ENCODE assay signal across 1 cellular context in genomic region chr11:58776891-58777451, GRCh38.
TF ChIP-seq lines count a peak whose summit lies in the region.

No MANE protein-coding gene starts in this region.

TF ChIP-seq in K562, 482 proteins besides CTCF, POLR2A, EP300 and RAD21 (continues in another document):
- TF ChIP-seq ZNF316 (IDR thresholded peaks at IDR 0.05) (peak; percentile 66), IFI16 (CRISPR knock-in tag; IDR thresholded peaks at IDR 0.05) (no peak), FOXJ2 (tag; IDR thresholded peaks at IDR 0.05) (peak; percentile 70; the same call in 1 of the 2 replicates), NR2C2 (CRISPR knock-in tag; IDR thresholded peaks at IDR 0.05) (no peak), NR2C2 (tag; IDR thresholded peaks at IDR 0.05) (peak; percentile 66), YY1 (IDR thresholded peaks at IDR 0.05; ENCODE audit: borderline replicate concordance in 1 of 3, control insufficient read depth in 1 of 3, extremely low read depth in 1 of 3, insufficient read depth in 3 of 3, insufficient read length in 1 of 3, insufficient replicate concordance in 2 of 3, low read depth in 1 of 3, low read length in 2 of 3) (no peak), NCOA2 (IDR thresholded peaks at IDR 0.05; ENCODE audit: partially characterized antibody in 2 of 2) (peak in 1 of 2 experiments; percentile 76), CREB1 (IDR thresholded peaks at IDR 0.05) (no peak), CREB1 (CRISPR knock-in tag; IDR thresholded peaks at IDR 0.05) (no peak), NCOA4 (IDR thresholded peaks at IDR 0.05; ENCODE audit: partially characterized antibody) (no peak), PHF8 (IDR thresholded peaks at IDR 0.05; ENCODE audit: borderline replicate concordance, low read length) (no peak), IRF1 (CRISPR knock-in tag; IDR thresholded peaks at IDR 0.05; ENCODE audit: borderline replicate concordance) (no peak), ESRRA (IDR thresholded peaks at IDR 0.05; ENCODE audit: borderline replicate concordance, low read depth) (no peak), ZNF324 (CRISPR knock-in tag; IDR thresholded peaks at IDR 0.05) (no peak), POLR2B (IDR thresholded peaks at IDR 0.05; ENCODE audit: low read depth, partially characterized antibody) (no peak), HNRNPL (IDR thresholded peaks at IDR 0.05; ENCODE audit: low read depth, low read length) (no peak), HMGXB4 (CRISPR knock-in tag; IDR thresholded peaks at IDR 0.05) (no peak), FOXA3 (CRISPR knock-in tag; conservative IDR thresholded peaks at IDR 0.05 in 1 of 2, IDR thresholded peaks at IDR 0.05 in 1 of 2) (peak in 1 of 2 experiments; percentile 55; a peak in 1 of 4 replicates), TOE1 (IDR thresholded peaks at IDR 0.05; ENCODE audit: borderline replicate concordance) (peak; percentile 90), TOE1 (CRISPR knock-in tag; IDR thresholded peaks at IDR 0.05; ENCODE audit: borderline replicate concordance, low read depth) (no peak), KLF13 (tag; IDR thresholded peaks at IDR 0.05; ENCODE audit: borderline replicate concordance, low read depth) (no peak), YBX1 (IDR thresholded peaks at IDR 0.05) (no peak), ZNF512 (tag; IDR thresholded peaks at IDR 0.05) (no peak), SRSF3 (IDR thresholded peaks at IDR 0.05; ENCODE audit: insufficient read depth, low read length) (no peak), KDM5B (IDR thresholded peaks at IDR 0.05; ENCODE audit: insufficient replicate concordance, low read depth, low read length) (peak; percentile 52), ZBTB9 (CRISPR knock-in tag; IDR thresholded peaks at IDR 0.05) (0 out of 2 replicates have a peak, but pooled peaks have one; percentile 72), AFF4 (CRISPR knock-in tag; IDR thresholded peaks at IDR 0.05) (no peak; the same call in 1 of the 2 replicates), RNF219 (CRISPR knock-in tag; IDR thresholded peaks at IDR 0.05) (no peak), RBM34 (IDR thresholded peaks at IDR 0.05; ENCODE audit: borderline replicate concordance, insufficient read depth, low read length) (no peak), HMG20B (CRISPR knock-in tag; IDR thresholded peaks at IDR 0.05) (no peak), PYGO2 (tag; IDR thresholded peaks at IDR 0.05) (no peak), ZNF224 (CRISPR knock-in tag; IDR thresholded peaks at IDR 0.05) (no peak), TGIF2 (CRISPR knock-in tag; IDR thresholded peaks at IDR 0.05) (no peak), GABPB1 (CRISPR knock-in tag; IDR thresholded peaks at IDR 0.05) (peak; percentile 39; the same call in 1 of the 2 replicates), FOXA1 (IDR thresholded peaks at IDR 0.05; ENCODE audit: borderline replicate concordance) (no peak), MAZ (CRISPR knock-in tag; conservative IDR thresholded peaks at IDR 0.05 in 1 of 2, IDR thresholded peaks at IDR 0.05 in 1 of 2) (no peak), CHD2 (IDR thresholded peaks at IDR 0.05; ENCODE audit: low read depth, low read length) (no peak), ZFP1 (CRISPR knock-in tag; IDR thresholded peaks at IDR 0.05) (no peak), CREB5 (CRISPR knock-in tag; IDR thresholded peaks at IDR 0.05) (no peak), RUNX1 (IDR thresholded peaks at IDR 0.05; ENCODE audit: low read depth) (no peak), POLR2H (tag; IDR thresholded peaks at IDR 0.05; ENCODE audit: low read depth) (peak; percentile 48; the same call in 1 of the 2 replicates), TEAD4 (IDR thresholded peaks at IDR 0.05; ENCODE audit: low read length) (peak; percentile 96), TEAD4 (CRISPR knock-in tag; IDR thresholded peaks at IDR 0.05; ENCODE audit: borderline replicate concordance) (no peak), RB1 (IDR thresholded peaks at IDR 0.05; ENCODE audit: low read depth) (no peak), ETV1 (tag; conservative IDR thresholded peaks at IDR 0.05; ENCODE audit: low read depth) (peak; percentile 72), SNAPC5 (CRISPR knock-in tag; IDR thresholded peaks at IDR 0.05) (no peak), PHF20 (IDR thresholded peaks at IDR 0.05; ENCODE audit: partially characterized antibody) (no peak), MECOM (CRISPR knock-in tag; IDR thresholded peaks at IDR 0.05) (no peak; the same call in 1 of the 2 replicates), HEY1 (CRISPR knock-in tag; IDR thresholded peaks at IDR 0.05; ENCODE audit: borderline replicate concordance) (0 out of 2 replicates have a peak, but pooled peaks have one; percentile 1), FOSL1 (tag; conservative IDR thresholded peaks at IDR 0.05) (peak; percentile 67), ZNF444 (CRISPR knock-in tag; IDR thresholded peaks at IDR 0.05) (no peak), HIVEP1 (CRISPR knock-in tag; IDR thresholded peaks at IDR 0.05) (no peak), SRF (CRISPR knock-in tag; IDR thresholded peaks at IDR 0.05) (no peak), ZSCAN29 (IDR thresholded peaks at IDR 0.05) (no peak), KLF6 (CRISPR knock-in tag; IDR thresholded peaks at IDR 0.05; ENCODE audit: borderline replicate concordance) (no peak), SRSF9 (IDR thresholded peaks at IDR 0.05; ENCODE audit: borderline replicate concordance, low read depth, low read length) (no peak), NR4A1 (CRISPR knock-in tag; IDR thresholded peaks at IDR 0.05) (no peak), NR4A1 (tag; IDR thresholded peaks at IDR 0.05) (no peak; the same call in 1 of the 2 replicates)
- TF ChIP-seq, protein P1, sequence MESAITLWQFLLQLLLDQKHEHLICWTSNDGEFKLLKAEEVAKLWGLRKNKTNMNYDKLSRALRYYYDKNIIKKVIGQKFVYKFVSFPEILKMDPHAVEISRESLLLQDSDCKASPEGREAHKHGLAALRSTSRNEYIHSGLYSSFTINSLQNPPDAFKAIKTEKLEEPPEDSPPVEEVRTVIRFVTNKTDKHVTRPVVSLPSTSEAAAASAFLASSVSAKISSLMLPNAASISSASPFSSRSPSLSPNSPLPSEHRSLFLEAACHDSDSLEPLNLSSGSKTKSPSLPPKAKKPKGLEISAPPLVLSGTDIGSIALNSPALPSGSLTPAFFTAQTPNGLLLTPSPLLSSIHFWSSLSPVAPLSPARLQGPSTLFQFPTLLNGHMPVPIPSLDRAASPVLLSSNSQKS (CRISPR knock-in tag; IDR thresholded peaks at IDR 0.05) = no peak
- TF ChIP-seq, protein P2, sequence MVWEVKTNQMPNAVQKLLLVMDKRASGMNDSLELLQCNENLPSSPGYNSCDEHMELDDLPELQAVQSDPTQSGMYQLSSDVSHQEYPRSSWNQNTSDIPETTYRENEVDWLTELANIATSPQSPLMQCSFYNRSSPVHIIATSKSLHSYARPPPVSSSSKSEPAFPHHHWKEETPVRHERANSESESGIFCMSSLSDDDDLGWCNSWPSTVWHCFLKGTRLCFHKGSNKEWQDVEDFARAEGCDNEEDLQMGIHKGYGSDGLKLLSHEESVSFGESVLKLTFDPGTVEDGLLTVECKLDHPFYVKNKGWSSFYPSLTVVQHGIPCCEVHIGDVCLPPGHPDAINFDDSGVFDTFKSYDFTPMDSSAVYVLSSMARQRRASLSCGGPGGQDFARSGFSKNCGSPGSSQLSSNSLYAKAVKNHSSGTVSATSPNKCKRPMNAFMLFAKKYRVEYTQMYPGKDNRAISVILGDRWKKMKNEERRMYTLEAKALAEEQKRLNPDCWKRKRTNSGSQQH (CRISPR knock-in tag; IDR thresholded peaks at IDR 0.05) = no peak
